ENCODE assay signal across 29 cellular contexts in the genomic region with DNA sequence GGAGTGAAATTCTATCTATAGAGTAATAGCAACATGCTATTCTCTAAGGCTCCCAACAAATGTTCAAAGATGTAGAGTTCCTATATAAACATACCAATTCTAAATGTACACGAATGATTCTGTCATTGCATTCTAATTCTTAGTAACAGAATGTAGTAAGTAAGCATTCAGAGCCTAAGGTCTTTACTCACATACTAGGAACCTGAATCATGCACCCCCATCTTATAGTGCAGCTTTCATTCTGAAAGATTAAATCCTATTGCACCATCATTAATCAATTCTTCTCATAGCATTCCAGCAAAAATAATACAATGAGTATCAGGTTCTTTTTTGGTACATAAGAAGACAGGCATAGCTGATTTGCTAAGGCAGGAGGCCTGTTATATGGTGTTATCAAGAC.
"Had no signal": no experiment of that assay in that cellular context is flagged by ENCODE, and none has a peak within 500 bp of the region (broad histone marks: within the 10 kb centered on the region; RNA-seq: fewer than 3 reads in every experiment).

No MANE protein-coding gene starts in this region.

- H3K9me2 ChIP-seq: SK-N-SH had no signal

- H3K27ac ChIP-seq: Peyer's patch, SJSA1 had no signal

- DNase-seq: activated CD4-positive, alpha-beta memory T cell treated with anti-CD3 and anti-CD28 coated beads for 36 hours; activated CD4-positive, alpha-beta T cell treated with anti-CD3 and anti-CD28 coated beads for 36 hours; activated CD4-positive, alpha-beta T cell treated with anti-CD3 and anti-CD28 coated beads, Interleukin-2, amount 50 U/mL, for 1 hour; activated CD8-positive, alpha-beta memory T cell treated with anti-CD3 and anti-CD28 coated beads, Interleukin-2, amount 50 U/mL, for 4 hours; activated gamma-delta T cell treated with Interleukin-2 at 50 U/mL for 16 hours; activated naive CD4-positive, alpha-beta T cell treated with anti-CD3 and anti-CD28 coated beads for 36 hours; activated T-cell treated with anti-CD3 and anti-CD28 coated beads for 4 hours; activated T-cell treated with anti-CD3 and anti-CD28 coated beads, Interleukin-2, amount 50 U/mL, for 4 hours; anterior cingulate cortex; caudate nucleus; cerebellar nuclear complex; Kasumi-1; MG63; NCI-H1048; NCI-H1105 treated with DMSO at 0.1 percent for 48 hours; NCI-H1436; NCI-H1694 treated with DMSO at 0.1 percent for 48 hours; NCI-H2029; NCI-H345; NCI-H524 treated with DMSO at 0.1 percent for 48 hours; PC-3; Peyer's patch; RPMI8226; SHP77 treated with DMSO at 0.1 percent for 48 hours; SK-N-SH had no signal

- H3K36me3 ChIP-seq: MG63, Peyer's patch, SJSA1 had no signal

- H3K4me3 ChIP-seq: MG63, Peyer's patch, SJSA1 had no signal

- H3K9me3 ChIP-seq: MG63, Peyer's patch, SJSA1, SK-N-SH had no signal

- H3K27me3 ChIP-seq: MG63, Peyer's patch, SJSA1 had no signal

- H3K9ac ChIP-seq: SK-N-SH had no signal

- H3K4me2 ChIP-seq: SK-N-SH had no signal

- H3K4me1 ChIP-seq: Peyer's patch, SJSA1 had no signal

- ATAC-seq: activated CD4-positive, alpha-beta T cell treated with anti-CD3 and anti-CD28 coated beads for 36 hours; activated CD4-positive, CD25-positive, alpha-beta regulatory T cell treated with anti-CD3 and anti-CD28 coated beads, Interleukin-2, amount 50 U/mL, for 24 hours; activated naive CD4-positive, alpha-beta T cell treated with anti-CD3 and anti-CD28 coated beads, Interleukin-2, amount 50 U/mL, for 72 hours; activated T-cell treated with anti-CD3 and anti-CD28 coated beads, Interleukin-2, amount 50 U/mL, for 4 hours; PC-3; WTC11 had no signal
